ENCODE assay signal across 26 cellular contexts in the genomic region with DNA sequence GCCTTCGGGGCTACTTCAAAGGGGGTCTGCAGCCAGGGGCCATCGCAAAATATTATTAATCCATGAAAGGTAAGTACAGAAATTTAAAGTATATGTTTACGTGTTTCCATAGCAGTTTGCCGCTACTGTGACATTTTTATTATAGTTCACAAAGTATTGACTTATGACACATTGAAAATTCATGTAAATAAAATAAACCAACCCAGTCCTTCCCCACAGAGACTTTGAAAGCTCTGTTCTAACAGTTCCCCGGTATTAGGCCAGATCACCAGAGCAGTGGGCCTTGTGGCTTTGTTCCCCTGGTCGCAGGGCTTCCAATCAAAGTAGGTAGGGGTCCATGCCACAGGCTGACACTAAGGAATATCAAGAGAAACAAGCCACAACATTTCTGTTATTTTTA.
"Had no signal": no experiment of that assay in that cellular context is flagged by ENCODE, and none has a peak within 500 bp of the region (broad histone marks: within the 10 kb centered on the region; RNA-seq: fewer than 3 reads in every experiment).

No MANE protein-coding gene starts in this region.

- DNase-seq: activated B cell treated with CpG ODN at 0.5 μM for 24 hours; activated CD4-positive, alpha-beta T cell treated with anti-CD3 and anti-CD28 coated beads for 1 hour; activated CD4-positive, alpha-beta T cell treated with anti-CD3 and anti-CD28 coated beads, Interleukin-2, amount 10 ng/mL, durations not matched to agents 24 days and 14 days; activated CD4-positive, alpha-beta T cell treated with anti-CD3 and anti-CD28 coated beads, Interleukin-2, amount 50 U/mL, for 48 hours; activated effector memory CD4-positive, alpha-beta T cell treated with anti-CD3 and anti-CD28 coated beads, Interleukin-2, amount 50 U/mL, for 16 hours; activated naive CD4-positive, alpha-beta T cell treated with Interleukin-2 at 50 U/mL for 16 hours; activated T-cell treated with anti-CD3 and anti-CD28 coated beads, Interleukin-2, amount 50 U/mL, for 4 hours; amygdala; brain microvascular endothelial cell; cerebellar nuclear complex; MG63; MV-4-11; NCI-H1092 treated with DMSO at 0.1 percent for 48 hours; NCI-H1417 treated with DMSO at 0.1 percent for 48 hours; NCI-H1694; NCI-H2029; NCI-H510A treated with DMSO at 0.1 percent for 48 hours; NCI-H69; NK-92 treated with Interleukin-12 subunit alpha and Interleukin-12 subunit beta, amount 100 ng/mL, for 24 hours; OCI-M1; Peyer's patch; SHP77 treated with DMSO at 0.1 percent for 48 hours; T-cell; T-helper 2 cell; T1000 had no signal

- H3K27ac Mint-ChIP-seq: activated B cell treated with CpG ODN at 0.5 μM for 24 hours; activated CD4-positive, alpha-beta T cell treated with anti-CD3 and anti-CD28 coated beads, Interleukin-2, amount 10 ng/mL, durations not matched to agents 24 days and 14 days; activated naive CD8-positive, alpha-beta T cell; T-cell had no signal

- H3K4me1 Mint-ChIP-seq: activated B cell treated with CpG ODN at 0.5 μM for 24 hours had no signal

- H3K27ac ChIP-seq: brain microvascular endothelial cell, Peyer's patch had no signal

- H3K27me3 ChIP-seq: brain microvascular endothelial cell, MG63, Peyer's patch had no signal

- H3K27me3 Mint-ChIP-seq: activated B cell treated with CpG ODN at 0.5 μM for 24 hours; activated CD4-positive, alpha-beta T cell treated with anti-CD3 and anti-CD28 coated beads, Interleukin-2, amount 10 ng/mL, durations not matched to agents 24 days and 14 days; activated naive CD8-positive, alpha-beta T cell; T-cell had no signal

- H3K9me3 ChIP-seq: MG63, Peyer's patch had no signal

- H3K4me1 ChIP-seq: Peyer's patch had no signal

- H3K4me3 ChIP-seq: MG63, Peyer's patch had no signal

- H3K4me3 Mint-ChIP-seq: activated B cell treated with CpG ODN at 0.5 μM for 24 hours; activated CD4-positive, alpha-beta T cell treated with anti-CD3 and anti-CD28 coated beads, Interleukin-2, amount 10 ng/mL, durations not matched to agents 24 days and 14 days; activated naive CD8-positive, alpha-beta T cell; activated T-cell treated with anti-CD3 and anti-CD28 coated beads, Interleukin-2, amount 50 U/mL, for 4 hours; T-cell had no signal

- ATAC-seq: activated T-cell treated with anti-CD3 and anti-CD28 coated beads, Interleukin-2, amount 50 U/mL, for 4 hours; T-cell had no signal

- H3K9me3 Mint-ChIP-seq: activated B cell treated with CpG ODN at 0.5 μM for 24 hours; activated CD4-positive, alpha-beta T cell treated with anti-CD3 and anti-CD28 coated beads, Interleukin-2, amount 10 ng/mL, durations not matched to agents 24 days and 14 days; activated T-cell treated with anti-CD3 and anti-CD28 coated beads, Interleukin-2, amount 50 U/mL, for 4 hours; T-cell had no signal
